In the genomic region with DNA sequence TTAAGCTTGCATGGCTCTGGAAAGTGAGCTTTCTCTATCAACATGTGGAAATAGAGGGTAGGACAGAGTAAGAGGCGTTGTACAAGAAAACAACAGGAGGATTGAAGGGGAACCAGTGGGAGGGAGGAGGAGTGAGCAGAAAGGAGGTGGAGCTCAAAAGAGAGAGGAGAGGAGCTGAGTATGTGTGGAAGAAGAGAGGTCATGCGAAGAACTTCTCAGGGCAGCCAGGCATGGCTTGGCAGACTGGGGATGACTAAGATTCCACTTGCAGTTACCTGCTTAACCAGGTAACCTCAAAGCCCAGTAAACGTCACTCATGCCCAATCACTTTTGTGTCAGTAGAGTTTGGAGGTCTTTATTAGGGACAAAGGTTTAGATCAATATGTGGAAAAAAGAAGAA, we compare ENCODE assay signal across 19 cellular contexts.
DNase-seq lines count a peak whose midpoint lies in the region; ATAC-seq lines count a peak whose summit lies in the region.
"Had no signal": no experiment of that assay in that cellular context is flagged by ENCODE, and none has a peak within 500 bp of the region (broad histone marks: within the 10 kb centered on the region; RNA-seq: fewer than 3 reads in every experiment).

No MANE protein-coding gene starts in this region.

- peaks cover 15% of the 10 kb centered on the region for H3K27me3 Mint-ChIP-seq in dendritic cell treated with granulocyte-macrophage colony-stimulating factor and Interleukin-4, amounts not matched to agents 40 ng/mL and 50 ng/mL, for 4 days
- H3K27me3 Mint-ChIP-seq in activated T-helper 17 cell treated with anti-CD3 and anti-CD28 coated beads, Interleukin-2, amount 50 U/mL, for 72 hours = peaks cover 20% of the 10 kb centered on the region

- no peak for ATAC-seq in activated T-helper 17 cell treated with anti-CD3 and anti-CD28 coated beads, Interleukin-2, amount 50 U/mL, for 72 hours (replicated peaks)
- ATAC-seq in HG02938 (IDR thresholded peaks at IDR 0.05; ENCODE audit: unreplicated experiment) = no peak
- ATAC-seq: HCT116 had no signal

- DNase-seq in DMS79 treated with DMSO at 0.1 percent for 48 hours (lab: John Stamatoyannopoulos, UW) = peak; percentile 59
- peak; percentile 24 for DNase-seq in HK-2 (ENCODE audit: unreplicated experiment)
- peak; percentile 35 for DNase-seq in left kidney (ENCODE audit: low read depth, low spot score)
- no peak for DNase-seq in NOMO-1 treated with DMSO at 0.1 percent for 48 hours (lab: John Stamatoyannopoulos, UW; ENCODE audit: unreplicated experiment)
- DNase-seq in 8988T = no peak
- DNase-seq: ACHN, AML-193, GM23248, NCI-H1048, NCI-H1436 treated with DMSO at 0.1 percent for 48 hours, NCI-H2081 treated with DMSO at 0.1 percent for 48 hours, NCI-H510A, NCI-H774, PC-9 had no signal

- peaks cover 5% of the 10 kb centered on the region for H3K36me3 Mint-ChIP-seq in dendritic cell treated with granulocyte-macrophage colony-stimulating factor and Interleukin-4, amounts not matched to agents 40 ng/mL and 50 ng/mL, for 4 days (ENCODE audit: low read depth)
- H3K36me3 Mint-ChIP-seq in activated T-helper 17 cell treated with anti-CD3 and anti-CD28 coated beads, Interleukin-2, amount 50 U/mL, for 72 hours (ENCODE audit: low read depth) = no peaks in the 10 kb centered on the region

- peaks cover 47% of the 10 kb centered on the region for H3K4me1 Mint-ChIP-seq in dendritic cell treated with granulocyte-macrophage colony-stimulating factor and Interleukin-4, amounts not matched to agents 40 ng/mL and 50 ng/mL, for 4 days (ENCODE audit: low read depth)
- H3K4me1 Mint-ChIP-seq in activated T-helper 17 cell treated with anti-CD3 and anti-CD28 coated beads, Interleukin-2, amount 50 U/mL, for 72 hours = peaks cover 6% of the 10 kb centered on the region

- H3K4me3 Mint-ChIP-seq in dendritic cell treated with granulocyte-macrophage colony-stimulating factor and Interleukin-4, amounts not matched to agents 40 ng/mL and 50 ng/mL, for 4 days = peak overlapping the region; percentile 4
- no peak overlapping the region for H3K4me3 Mint-ChIP-seq in activated T-helper 17 cell treated with anti-CD3 and anti-CD28 coated beads, Interleukin-2, amount 50 U/mL, for 72 hours
- H3K4me3 Mint-ChIP-seq: CD14-positive monocyte had no signal

- H3K9me3 Mint-ChIP-seq in dendritic cell treated with granulocyte-macrophage colony-stimulating factor and Interleukin-4, amounts not matched to agents 40 ng/mL and 50 ng/mL, for 4 days = peaks cover 24% of the 10 kb centered on the region
- peaks cover 11% of the 10 kb centered on the region for H3K9me3 Mint-ChIP-seq in activated T-helper 17 cell treated with anti-CD3 and anti-CD28 coated beads, Interleukin-2, amount 50 U/mL, for 72 hours

- H3K27ac Mint-ChIP-seq in dendritic cell treated with granulocyte-macrophage colony-stimulating factor and Interleukin-4, amounts not matched to agents 40 ng/mL and 50 ng/mL, for 4 days = peak overlapping the region; percentile 14
- H3K27ac Mint-ChIP-seq in activated T-helper 17 cell treated with anti-CD3 and anti-CD28 coated beads, Interleukin-2, amount 50 U/mL, for 72 hours = no peak overlapping the region

- intact Hi-C loops in dendritic cell treated with granulocyte-macrophage colony-stimulating factor and Interleukin-4, amounts not matched to agents 40 ng/mL and 50 ng/mL, for 4 days (cut with micrococcal nuclease) = no loop called here

Comparison
In these comparisons a context has a peak if more than half of its experiments do, and no peak if none do; other contexts are left out.
1. DNase-seq: peak in DMS79 treated with DMSO at 0.1 percent for 48 hours (single experiment), HK-2 (single experiment) and left kidney (single experiment); none in NOMO-1 treated with DMSO at 0.1 percent for 48 hours (single experiment) and 8988T (single experiment).